ENCODE assay signal across 14 cellular contexts in genomic region chr3:129281726-129282125, GRCh38. TPM values are rescaled to one million over a fixed set of nuclear protein-coding genes. Genes with fewer than 3 reads are reported as not detected.
DNase-seq lines count a peak whose midpoint lies in the region; ATAC-seq and TF ChIP-seq lines count a peak whose summit lies in the region.
"Had no signal": no experiment of that assay in that cellular context is flagged by ENCODE, and none has a peak within 500 bp of the region (broad histone marks: within the 10 kb centered on the region; RNA-seq: fewer than 3 reads in every experiment).

No MANE protein-coding gene starts in this region.

- no peaks in the 10 kb centered on the region for H3K27me3 Mint-ChIP-seq in activated CD4-positive, alpha-beta memory T cell treated with anti-CD3 and anti-CD28 coated beads for 36 hours
- H3K27me3 Mint-ChIP-seq in activated CD4-positive, alpha-beta memory T cell treated with anti-CD3 and anti-CD28 coated beads, Interleukin-2, amount 10 ng/mL, durations not matched to agents 7 days and 5 days: no peaks in the 10 kb centered on the region
- no peaks in the 10 kb centered on the region for H3K27me3 Mint-ChIP-seq in activated naive CD8-positive, alpha-beta T cell treated with anti-CD3 and anti-CD28 coated beads, Interleukin-2, amount 10 ng/mL, durations not matched to agents 7 days and 5 days
- no peaks in the 10 kb centered on the region for H3K27me3 Mint-ChIP-seq in natural killer cell (ENCODE audit: low read depth in 2 of 2)

- H3K4me1 Mint-ChIP-seq in activated CD4-positive, alpha-beta memory T cell treated with anti-CD3 and anti-CD28 coated beads for 36 hours (ENCODE audit: low read depth): peaks cover 50% of the 10 kb centered on the region
- H3K4me1 Mint-ChIP-seq in activated CD4-positive, alpha-beta memory T cell treated with anti-CD3 and anti-CD28 coated beads, Interleukin-2, amount 10 ng/mL, durations not matched to agents 7 days and 5 days: peaks cover 50% of the 10 kb centered on the region
- peaks cover 37% of the 10 kb centered on the region for H3K4me1 Mint-ChIP-seq in activated naive CD8-positive, alpha-beta T cell treated with anti-CD3 and anti-CD28 coated beads, Interleukin-2, amount 10 ng/mL, durations not matched to agents 7 days and 5 days
- H3K4me1 Mint-ChIP-seq in natural killer cell: peaks cover 27 to 30% of the 10 kb centered on the region in 2 donors

- H3K4me3 Mint-ChIP-seq in activated CD4-positive, alpha-beta memory T cell treated with anti-CD3 and anti-CD28 coated beads for 36 hours: no peak overlapping the region
- H3K4me3 Mint-ChIP-seq in activated CD4-positive, alpha-beta memory T cell treated with anti-CD3 and anti-CD28 coated beads, Interleukin-2, amount 10 ng/mL, durations not matched to agents 7 days and 5 days: no peak overlapping the region
- H3K4me3 Mint-ChIP-seq in activated naive CD8-positive, alpha-beta T cell treated with anti-CD3 and anti-CD28 coated beads, Interleukin-2, amount 10 ng/mL, durations not matched to agents 7 days and 5 days: peak overlapping the region; percentile 40
- no peak overlapping the region for H3K4me3 Mint-ChIP-seq in natural killer cell

- intact Hi-C loops in activated CD4-positive, alpha-beta memory T cell treated with anti-CD3 and anti-CD28 coated beads for 36 hours (cut with micrococcal nuclease): loop anchor here (1.0 to 2.0 kb wide), 2 partner anchors 33 to 35 kb away; partner anchors contain the start of gene COPG1
- intact Hi-C loops in natural killer cell (cut with micrococcal nuclease): no loop called here

- TF ChIP-seq CTCF in natural killer cell (IDR thresholded peaks at IDR 0.05): no peak

- H3K27ac Mint-ChIP-seq in activated CD4-positive, alpha-beta memory T cell treated with anti-CD3 and anti-CD28 coated beads for 36 hours: peak overlapping the region; percentile 79
- no peak overlapping the region for H3K27ac Mint-ChIP-seq in activated CD4-positive, alpha-beta memory T cell treated with anti-CD3 and anti-CD28 coated beads, Interleukin-2, amount 10 ng/mL, durations not matched to agents 7 days and 5 days
- peak overlapping the region; percentile 44 for H3K27ac Mint-ChIP-seq in activated naive CD8-positive, alpha-beta T cell treated with anti-CD3 and anti-CD28 coated beads, Interleukin-2, amount 10 ng/mL, durations not matched to agents 7 days and 5 days
- H3K27ac Mint-ChIP-seq in natural killer cell: peak overlapping the region; percentile 57 to 70

- CTCF ChIA-PET in activated CD4-positive, alpha-beta memory T cell treated with anti-CD3 and anti-CD28 coated beads for 36 hours (lab: Charles Lee): no interaction called here
- CTCF ChIA-PET in activated CD4-positive, alpha-beta memory T cell treated with anti-CD3 and anti-CD28 coated beads, Interleukin-2, amount 10 ng/mL, durations not matched to agents 7 days and 5 days (lab: Charles Lee): no interaction called here

- H3K36me3 Mint-ChIP-seq in activated CD4-positive, alpha-beta memory T cell treated with anti-CD3 and anti-CD28 coated beads for 36 hours: peaks cover 30% of the 10 kb centered on the region
- peaks cover 47% of the 10 kb centered on the region for H3K36me3 Mint-ChIP-seq in activated CD4-positive, alpha-beta memory T cell treated with anti-CD3 and anti-CD28 coated beads, Interleukin-2, amount 10 ng/mL, durations not matched to agents 7 days and 5 days (ENCODE audit: low read depth)
- peaks cover 25% of the 10 kb centered on the region for H3K36me3 Mint-ChIP-seq in activated naive CD8-positive, alpha-beta T cell treated with anti-CD3 and anti-CD28 coated beads, Interleukin-2, amount 10 ng/mL, durations not matched to agents 7 days and 5 days
- H3K36me3 Mint-ChIP-seq in natural killer cell: no peaks in the 10 kb centered on the region

- ATAC-seq in activated naive CD8-positive, alpha-beta T cell treated with anti-CD3 and anti-CD28 coated beads, Interleukin-2, amount 10 ng/mL, durations not matched to agents 7 days and 5 days (ENCODE audit: low read depth): no peak
- no peak for ATAC-seq in natural killer cell
- ATAC-seq: left ventricle myocardium superior had no signal

- H3K9me3 Mint-ChIP-seq in activated CD4-positive, alpha-beta memory T cell treated with anti-CD3 and anti-CD28 coated beads for 36 hours: no peaks in the 10 kb centered on the region
- H3K9me3 Mint-ChIP-seq in activated CD4-positive, alpha-beta memory T cell treated with anti-CD3 and anti-CD28 coated beads, Interleukin-2, amount 10 ng/mL, durations not matched to agents 7 days and 5 days: no peaks in the 10 kb centered on the region
- H3K9me3 Mint-ChIP-seq in activated naive CD8-positive, alpha-beta T cell treated with anti-CD3 and anti-CD28 coated beads, Interleukin-2, amount 10 ng/mL, durations not matched to agents 7 days and 5 days: no peaks in the 10 kb centered on the region
- no peaks in the 10 kb centered on the region for H3K9me3 Mint-ChIP-seq in natural killer cell

- no peak for DNase-seq in activated CD4-positive, alpha-beta memory T cell treated with anti-CD3 and anti-CD28 coated beads for 36 hours
- no peak for DNase-seq in activated CD4-positive, alpha-beta memory T cell treated with anti-CD3 and anti-CD28 coated beads, Interleukin-2, amount 10 ng/mL, durations not matched to agents 7 days and 5 days
- DNase-seq in NAMALWA (ENCODE audit: low spot score) (peak; percentile 61), natural killer cell (no peak), T1000 (lab: John Stamatoyannopoulos, UW) (no peak), D341Med (ENCODE audit: low spot score) (no peak), NCI-H146 (lab: John Stamatoyannopoulos, UW) (no peak)
- no peak for DNase-seq in activated naive CD8-positive, alpha-beta T cell treated with anti-CD3 and anti-CD28 coated beads, Interleukin-2, amount 10 ng/mL, durations not matched to agents 7 days and 5 days
- DNase-seq: activated CD4-positive, alpha-beta T cell treated with anti-CD3 and anti-CD28 coated beads, Interleukin-2, amount 50 U/mL, for 4 hours; caudate nucleus; left ventricle myocardium superior; MG63; NCI-H2029 treated with DMSO at 0.1 percent for 48 hours; thyroid gland had no signal

- POLR2A ChIA-PET in activated CD4-positive, alpha-beta memory T cell treated with anti-CD3 and anti-CD28 coated beads for 36 hours (lab: Charles Lee): no interaction called here
- POLR2A ChIA-PET in activated CD4-positive, alpha-beta memory T cell treated with anti-CD3 and anti-CD28 coated beads, Interleukin-2, amount 10 ng/mL, durations not matched to agents 7 days and 5 days (lab: Charles Lee): interaction anchor here (9.1 kb wide), 1 partner anchor 33 kb away, joined by 197 read pairs; a partner anchor contains a TSS
- POLR2A ChIA-PET in activated naive CD8-positive, alpha-beta T cell treated with anti-CD3 and anti-CD28 coated beads, Interleukin-2, amount 10 ng/mL, durations not matched to agents 7 days and 5 days (lab: Charles Lee): no interaction called here

RNA-seq across cellular contexts. Expression of gene HMCES, which starts 3.1 kb away (rescaled TPM):
- total RNA-seq in activated CD4-positive, alpha-beta memory T cell treated with anti-CD3 and anti-CD28 coated beads for 36 hours: 10 to 100 TPM; 58.4 to 61.5 TPM
- total RNA-seq in activated CD4-positive, alpha-beta memory T cell treated with anti-CD3 and anti-CD28 coated beads, Interleukin-2, amount 10 ng/mL, durations not matched to agents 7 days and 5 days: 10 to 100 TPM; 45.7 to 50.1 TPM
- 10 to 100 TPM; 59.7 to 60.8 TPM for total RNA-seq in activated naive CD8-positive, alpha-beta T cell treated with anti-CD3 and anti-CD28 coated beads, Interleukin-2, amount 10 ng/mL, durations not matched to agents 7 days and 5 days
- total RNA-seq in natural killer cell: 10 to 100 TPM; 37.3 to 42.8 (median 40.9) TPM

RNA-seq across cellular contexts. Expression of gene COPG1, which starts 32.3 kb away (rescaled TPM):
- total RNA-seq in activated CD4-positive, alpha-beta memory T cell treated with anti-CD3 and anti-CD28 coated beads for 36 hours: 100 to 1,000 TPM; 154 to 162 TPM
- 100 to 1,000 TPM; 157 TPM for total RNA-seq in activated CD4-positive, alpha-beta memory T cell treated with anti-CD3 and anti-CD28 coated beads, Interleukin-2, amount 10 ng/mL, durations not matched to agents 7 days and 5 days
- total RNA-seq in activated naive CD8-positive, alpha-beta T cell treated with anti-CD3 and anti-CD28 coated beads, Interleukin-2, amount 10 ng/mL, durations not matched to agents 7 days and 5 days: 100 to 1,000 TPM; 131 to 138 TPM
- 100 to 1,000 TPM; 127 to 141 (median 135) TPM for total RNA-seq in natural killer cell
